In genomic region chr12:47975816-47976215, GRCh38 we compare ENCODE assay signal across 8 cellular contexts. TPM values are rescaled to one million over a fixed set of nuclear protein-coding genes. Genes with fewer than 3 reads are reported as not detected.
"Had no signal": no experiment of that assay in that cellular context is flagged by ENCODE, and none has a peak within 500 bp of the region (broad histone marks: within the 10 kb centered on the region; RNA-seq: fewer than 3 reads in every experiment).

No MANE protein-coding gene starts in this region.

- H3K4me2 ChIP-seq: GM23338 had no signal

- ATAC-seq: GM23338 had no signal

- FAIRE-seq: H1, H54, HTR-8/SVneo had no signal

- H3K27ac Mint-ChIP-seq: GM23338, H9 had no signal

- H2AFZ ChIP-seq: GM23338 had no signal

- H3K9me3 Mint-ChIP-seq: GM23338, H9 had no signal

- DNase-seq: H9, HCEC 1CT, IMR-90 had no signal

- H3K4me3 ChIP-seq: GM23338 had no signal

- H3K4me3 Mint-ChIP-seq: GM23338, H9 had no signal

RNA-seq across cellular contexts. Expression of gene COL2A1, which starts 28.5 kb away (rescaled TPM):
- total RNA-seq: HT-29, IMR-90 had no signal
